8 cellular contexts compared by ENCODE assay signal in the genomic region with DNA sequence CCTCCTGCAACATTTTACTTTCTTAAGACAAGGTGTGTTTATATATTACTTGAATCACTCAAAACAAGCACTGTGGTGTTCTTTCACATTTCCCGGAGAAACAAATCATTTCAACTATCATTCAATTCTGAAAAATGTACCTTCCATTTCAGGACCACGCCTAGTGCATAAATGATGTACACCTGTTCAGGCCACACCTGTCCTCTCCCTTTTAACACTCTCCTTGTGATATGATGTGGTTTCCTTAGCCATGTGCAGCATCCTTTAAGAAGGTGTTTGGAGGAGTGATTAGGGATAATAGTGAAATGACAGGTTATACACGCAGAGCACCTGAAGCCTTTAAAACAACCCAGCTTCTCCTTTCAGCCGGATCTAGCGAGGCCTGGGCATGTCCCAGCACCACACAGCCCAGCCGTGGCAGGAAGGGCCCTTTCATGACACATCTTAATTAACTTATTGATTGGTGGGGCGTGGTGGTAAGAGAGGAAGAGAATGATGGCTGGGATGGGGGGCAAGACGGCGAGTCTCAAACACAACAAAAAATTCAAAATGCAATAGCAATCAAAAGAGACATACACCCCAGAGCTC. TPM values are rescaled to one million over a fixed set of nuclear protein-coding genes. Genes with fewer than 3 reads are reported as not detected.
DNase-seq lines count a peak whose midpoint lies in the region; ATAC-seq, FAIRE-seq and TF ChIP-seq lines count a peak whose summit lies in the region.

No MANE protein-coding gene starts in this region.

- DNase-seq in ELF-1 (ENCODE audit: low read depth, low spot score): peak; percentile 9
- DNase-seq in PC-9: no peak
- DNase-seq in esophagus muscularis mucosa (ENCODE audit: extremely low spot score): no peak
- no peak for DNase-seq in pancreas
- DNase-seq in NCI-H2107 treated with DMSO at 0.1 percent for 48 hours (lab: John Stamatoyannopoulos, UW; ENCODE audit: unreplicated experiment): no peak
- DNase-seq in NCI-H446 treated with DMSO at 0.1 percent for 48 hours (lab: John Stamatoyannopoulos, UW): no peak

- no peak overlapping the region for H2AFZ ChIP-seq in PC-9

- ATAC-seq in pancreas (peak in 1 of 4 donors; percentile 7), HG03378 (IDR thresholded peaks at IDR 0.05; ENCODE audit: unreplicated experiment) (no peak), HG03025 (IDR thresholded peaks at IDR 0.05; ENCODE audit: low FRiP score, unreplicated experiment) (no peak)

- TSS peak; percentile 32 for BruUV-seq in PC-9 (replicated peaks; lab: Mats Ljungman, UMichigan)

- peaks cover 44% of the 10 kb centered on the region for H3F3A ChIP-seq in PC-9 (ENCODE audit: insufficient read depth, low read depth)

- H3K4me1 ChIP-seq in PC-9 (replicated peaks; ENCODE audit: insufficient read depth) (peaks cover 83% of the 10 kb centered on the region), esophagus muscularis mucosa (peaks cover 58 to 72% (median 63%) of the 10 kb centered on the region in 4 donors), pancreas (peaks cover 10 to 12% (median 11%) of the 10 kb centered on the region in 3 donors)

- H3K27me3 ChIP-seq in PC-9 (ENCODE audit: insufficient read depth, low read depth): no peaks in the 10 kb centered on the region
- peaks cover 0 to 40% (median 0%) of the 10 kb centered on the region in 4 donors for H3K27me3 ChIP-seq in esophagus muscularis mucosa
- H3K27me3 ChIP-seq in pancreas: no peaks in the 10 kb centered on the region

- H3K9me3 ChIP-seq in PC-9 (ENCODE audit: insufficient read depth, low read depth): no peaks in the 10 kb centered on the region
- H3K9me3 ChIP-seq in esophagus muscularis mucosa: no peaks in the 10 kb centered on the region
- H3K9me3 ChIP-seq in pancreas: no peaks in the 10 kb centered on the region

- CTCF ChIA-PET in PC-9 (lab: Charles Lee): no interaction called here

- no peaks in the 10 kb centered on the region for H4K20me1 ChIP-seq in PC-9 (ENCODE audit: insufficient read depth)

- POLR2A ChIA-PET in PC-9 (lab: Charles Lee; ENCODE audit: unreplicated experiment): no interaction called here

- intact Hi-C loops in PC-9 (cut with micrococcal nuclease; ENCODE audit: unreplicated experiment) (no loop called here), esophagus muscularis mucosa (cut with DNase I) (no loop called here), pancreas (cut with DNase I) (no loop called here)

- 38% methylated on average over 9 of the region's 9 CpGs for WGBS in esophagus muscularis mucosa
- WGBS in pancreas, 2 donors: 55 to 59% methylated on average over 9 of the region's 9 CpGs

- no peak for FAIRE-seq in pancreas (lab: Jason Lieb, UNC)

- peak overlapping the region; percentile 73 for H3K4me2 ChIP-seq in PC-9

- TF ChIP-seq POLR2A in esophagus muscularis mucosa (IDR thresholded peaks at IDR 0.05; ENCODE audit: low read depth): no peak

- no peaks in the 10 kb centered on the region for H3K9me2 ChIP-seq in PC-9 (ENCODE audit: insufficient read depth)

- H3K36me3 ChIP-seq in PC-9 (ENCODE audit: low read depth) (no peaks in the 10 kb centered on the region), esophagus muscularis mucosa (peaks cover 0 to 23% (median 0%) of the 10 kb centered on the region in 4 donors), pancreas (no peaks in the 10 kb centered on the region)

- TF ChIP-seq CTCF in PC-9 (conservative IDR thresholded peaks at IDR 0.05) (no peak), esophagus muscularis mucosa (IDR thresholded peaks at IDR 0.05) (no peak), pancreas (IDR thresholded peaks at IDR 0.05) (no peak)

- no peaks in the 10 kb centered on the region for H3K79me2 ChIP-seq in PC-9 (ENCODE audit: low read depth)

- H3K4me3 ChIP-seq in PC-9 (peak overlapping the region; percentile 54; the same call in 1 of the 2 replicates), esophagus muscularis mucosa (peak overlapping the region; percentile 60 to 70 (median 68)), pancreas (peak overlapping the region; percentile 29 to 65 (median 48))

- no peak for TF ChIP-seq EP300 in esophagus muscularis mucosa (IDR thresholded peaks at IDR 0.05)

- no peak overlapping the region for H3K27ac ChIP-seq in PC-9
- H3K27ac ChIP-seq in esophagus muscularis mucosa (replicated peaks in 1 of 4): peak overlapping the region; percentile 66 to 79 (median 74)
- H3K27ac ChIP-seq in pancreas: peak overlapping the region in 3 of 4 donors; percentile 68 to 88 (median 81)

RNA-seq across cellular contexts. Expression of a gene that starts 26.9 kb away (rescaled TPM):
- total RNA-seq in PC-9 (2021) (63.1 and 68.7 TPM in 2 replicates), esophagus muscularis mucosa (100 to 1,000 TPM in 3 of 4 donors, 10 to 100 TPM in 1; 83.1 to 145 (median 120) TPM), pancreas (10 to 100 TPM; 28.1 to 44.5 (median 37.1) TPM)
- polyA plus RNA-seq in pancreas: 10 to 100 TPM; 13.3 to 30.8 TPM
